In genomic region chr1:44684525-44684924, GRCh38 we compare ENCODE assay signal across 12 cellular contexts. TPM values are rescaled to one million over a fixed set of nuclear protein-coding genes. Genes with fewer than 3 reads are reported as not detected.
DNase-seq lines count a peak whose midpoint lies in the region; ATAC-seq, FAIRE-seq and TF ChIP-seq lines count a peak whose summit lies in the region.
"Had no signal": no experiment of that assay in that cellular context is flagged by ENCODE, and none has a peak within 500 bp of the region (broad histone marks: within the 10 kb centered on the region; RNA-seq: fewer than 3 reads in every experiment).

No MANE protein-coding gene starts in this region.

- no peaks in the 10 kb centered on the region for H3K9me3 ChIP-seq in AG04450 (ENCODE audit: control insufficient read depth, insufficient read depth, low read length)

- ATAC-seq in GM18907 (IDR thresholded peaks at IDR 0.05; ENCODE audit: unreplicated experiment) (peak; percentile 73), HG02870 (IDR thresholded peaks at IDR 0.05; ENCODE audit: unreplicated experiment) (peak; percentile 81), GM19328 (IDR thresholded peaks at IDR 0.05; ENCODE audit: unreplicated experiment) (no peak)

- POLR2A ChIA-PET in AG04450 (lab: Yijun Ruan, JAX): no interaction called here

- TF ChIP-seq CTCF in AG04450 (IDR thresholded peaks at IDR 0.05; ENCODE audit: low read depth, low read length): no peak

- DNase-seq in AG04450 (ENCODE audit: low read depth, low spot score): no peak
- DNase-seq in MV-4-11 (lab: John Stamatoyannopoulos, UW): peak; percentile 68
- no peak for DNase-seq in T-helper 9 cell
- DNase-seq in frontal cortex (ENCODE audit: low spot score in 2 of 2): no peak
- no peak for DNase-seq in NK-92 (lab: John Stamatoyannopoulos, UW; ENCODE audit: unreplicated experiment)
- DNase-seq: NCI-H510A treated with DMSO at 0.1 percent for 48 hours had no signal

- peaks cover 6% of the 10 kb centered on the region for H3K27me3 ChIP-seq in AG04450 (ENCODE audit: control insufficient read depth, insufficient read depth, low read length)

- no peak overlapping the region for H3K4me3 ChIP-seq in AG04450 (ENCODE audit: low read depth, low read length)

- CTCF ChIA-PET in AG04450 (lab: Charles Lee): interaction anchor here (0.8 to 1.1 kb wide), 2 partner anchors 30 to 31 kb away, joined by 3 read pairs; no protein-coding TSS in a partner anchor

- peak overlapping the region; percentile 2 for H3K27ac ChIP-seq in AG04450 (ENCODE audit: low read depth, low read length)
- H3K27ac ChIP-seq: VCaP had no signal

- no peak for FAIRE-seq in frontal cortex (lab: Jason Lieb, UNC)

RNA-seq across cellular contexts. Expression of gene ARMH1, which starts 10.0 kb away (rescaled TPM):
- 2.7 and 3.4 TPM in 2 replicates for polyA plus RNA-seq in AG04450 (2011; rRNA removed)
- 1.0 and 1.7 TPM in 2 replicates for polyA minus RNA-seq in AG04450 (2011; rRNA and poly(A)+ RNA removed)
- total RNA-seq in frontal cortex: 4.5 TPM

RNA-seq across cellular contexts. Expression of gene TMEM53, which starts 10.2 kb away (rescaled TPM):
- 4.4 and 6.1 TPM in 2 replicates for polyA plus RNA-seq in AG04450 (2011; rRNA removed)
- 3.6 and 7.8 TPM in 2 replicates for polyA minus RNA-seq in AG04450 (2011; rRNA and poly(A)+ RNA removed)
- total RNA-seq in frontal cortex: 4.9 TPM

RNA-seq across cellular contexts. Expression of gene RNU5D-1, which starts 46.4 kb away (rescaled TPM):
- not detected in 2 replicates for polyA plus RNA-seq in AG04450 (2011; rRNA removed)
- under 0.01 TPM in 2 replicates for polyA minus RNA-seq in AG04450 (2011; rRNA and poly(A)+ RNA removed)
- total RNA-seq in frontal cortex: not detected
- total RNA-seq: neural crest cell had no signal
- polyA plus RNA-seq: BJ had no signal

RNA-seq across cellular contexts. Expression of gene KIF2C, which starts 55.1 kb away (rescaled TPM):
- polyA plus RNA-seq in AG04450 (2011; rRNA removed): 11.8 and 14.3 TPM in 2 replicates
- polyA minus RNA-seq in AG04450 (2011; rRNA and poly(A)+ RNA removed): 14.2 and 14.6 TPM in 2 replicates
- total RNA-seq in frontal cortex: 2.9 TPM
